ENCODE assay signal across 24 cellular contexts in genomic region chr16:14077918-14078317, GRCh38.
"Had no signal": no experiment of that assay in that cellular context is flagged by ENCODE, and none has a peak within 500 bp of the region (broad histone marks: within the 10 kb centered on the region; RNA-seq: fewer than 3 reads in every experiment).

No MANE protein-coding gene starts in this region.

- ATAC-seq: effector memory CD8-positive, alpha-beta T cell; heart right ventricle; left cardiac atrium; left lung; naive thymus-derived CD4-positive, alpha-beta T cell; stimulated activated memory B cell treated with anti-CD40 and anti-IgM and Interleukin-4, amounts not matched to agents 10 μg/mL and 1 μg/mL and 100 μg/mL, for 72 hours; stimulated activated naive CD8-positive, alpha-beta T cell treated with anti-CD3 and anti-CD28 coated beads, Interleukin-15, Interleukin-2, amounts not matched to agents 100 U/mL and 50 U/mL, for 24 hours had no signal

- H2AFZ ChIP-seq: neural progenitor cell, parathyroid adenoma had no signal

- H3K4me1 Mint-ChIP-seq: stimulated activated memory B cell treated with anti-CD40 and anti-IgM and Interleukin-4, amounts not matched to agents 10 μg/mL and 1 μg/mL and 100 μg/mL, for 72 hours had no signal

- H3K36me3 ChIP-seq: prostate gland, right atrium auricular region, sigmoid colon had no signal

- H3K27ac ChIP-seq: heart right ventricle, left lung, neural progenitor cell, parathyroid adenoma, prostate gland, right atrium auricular region, sigmoid colon, testis, tibial nerve, upper lobe of left lung had no signal

- H3K4me3 ChIP-seq: heart right ventricle, left lung, neural progenitor cell, prostate gland, right atrium auricular region, sigmoid colon, testis, tibial nerve, upper lobe of left lung had no signal

- H3K4me2 ChIP-seq: neural progenitor cell had no signal

- H3K9me3 Mint-ChIP-seq: effector memory CD8-positive, alpha-beta T cell; nephron; neural progenitor cell; stimulated activated memory B cell treated with anti-CD40 and anti-IgM and Interleukin-4, amounts not matched to agents 10 μg/mL and 1 μg/mL and 100 μg/mL, for 72 hours had no signal

- H3K27me3 ChIP-seq: heart right ventricle, left lung, neural progenitor cell, right atrium auricular region, sigmoid colon, testis, tibial nerve, upper lobe of left lung had no signal

- H3K4me1 ChIP-seq: parathyroid adenoma, testis had no signal

- DNase-seq: cortex of kidney; effector memory CD8-positive, alpha-beta T cell; foreskin fibroblast; glutamatergic neuron; heart right ventricle; hippocampal formation; left cardiac atrium; left lung; mesendoderm; midbrain; naive thymus-derived CD4-positive, alpha-beta T cell; sigmoid colon; stimulated activated CD4-positive, alpha-beta T cell treated with anti-CD3 and anti-CD28 coated beads, Interleukin-4, amount 100 ng/mL, for 4 hours; stimulated activated naive CD8-positive, alpha-beta T cell treated with anti-CD3 and anti-CD28 coated beads, Interleukin-15, Interleukin-2, amounts not matched to agents 100 U/mL and 50 U/mL, for 24 hours; substantia nigra; testis; upper lobe of left lung had no signal

- H3K9me3 ChIP-seq: heart right ventricle, left lung, prostate gland, right atrium auricular region, sigmoid colon, testis, tibial nerve, upper lobe of left lung had no signal

- H3K27ac Mint-ChIP-seq: naive thymus-derived CD4-positive, alpha-beta T cell; neural progenitor cell; stimulated activated memory B cell treated with anti-CD40 and anti-IgM and Interleukin-4, amounts not matched to agents 10 μg/mL and 1 μg/mL and 100 μg/mL, for 72 hours had no signal

- H3K4me3 Mint-ChIP-seq: effector memory CD8-positive, alpha-beta T cell; naive thymus-derived CD4-positive, alpha-beta T cell; nephron; neural progenitor cell; stimulated activated memory B cell treated with anti-CD40 and anti-IgM and Interleukin-4, amounts not matched to agents 10 μg/mL and 1 μg/mL and 100 μg/mL, for 72 hours had no signal

- H3K27me3 Mint-ChIP-seq: effector memory CD8-positive, alpha-beta T cell; naive thymus-derived CD4-positive, alpha-beta T cell; stimulated activated memory B cell treated with anti-CD40 and anti-IgM and Interleukin-4, amounts not matched to agents 10 μg/mL and 1 μg/mL and 100 μg/mL, for 72 hours had no signal
